ENCODE assay signal across 8 cellular contexts in the genomic region with DNA sequence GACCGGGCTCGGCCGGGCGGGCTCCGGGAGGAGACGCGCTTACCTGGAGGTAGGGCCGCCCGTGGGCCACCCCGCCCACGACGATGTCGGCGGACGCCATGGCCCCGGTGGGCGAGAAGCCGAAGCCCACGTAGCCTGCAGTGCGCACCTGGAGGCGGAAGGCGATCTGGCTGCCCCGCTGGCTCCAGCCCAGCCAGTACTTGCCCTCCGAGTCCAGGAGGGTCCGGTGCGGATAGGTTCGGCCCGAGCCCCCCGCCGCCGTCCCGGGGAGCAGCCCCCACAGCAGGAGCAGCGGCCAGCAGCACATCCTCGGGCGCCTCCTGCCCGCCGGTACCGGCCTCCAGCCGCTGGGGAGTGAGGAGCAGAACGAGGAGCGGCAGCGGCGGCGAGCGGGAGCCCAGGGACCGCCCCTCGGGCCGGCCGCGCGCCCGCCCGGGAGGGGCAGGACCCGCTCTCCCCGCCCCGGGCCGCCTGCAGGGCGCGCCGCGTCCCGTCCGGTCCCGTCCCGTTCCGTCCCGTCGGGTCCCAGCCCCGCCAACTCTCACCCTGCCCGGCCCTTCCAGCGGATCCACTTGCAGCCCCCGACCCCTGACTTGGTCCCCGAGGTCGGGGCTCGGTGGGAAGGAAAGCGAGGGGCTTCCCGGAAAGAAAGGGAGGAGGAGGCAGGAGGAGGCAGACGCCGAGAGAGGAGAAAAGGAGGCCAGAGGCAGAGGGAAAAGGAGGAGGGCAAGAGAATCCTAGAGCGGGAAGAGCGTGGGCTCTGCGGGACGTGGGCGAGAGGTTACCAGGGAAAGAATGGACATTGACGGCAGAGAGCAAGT. TPM values are rescaled to one million over a fixed set of nuclear protein-coding genes. Genes with fewer than 3 reads are reported as not detected.
A peak's percentile ranks its signal among the peaks of the same experiment; 100 is the strongest.
DNase-seq lines count a peak whose midpoint lies in the region; ATAC-seq lines count a peak whose summit lies in the region.

MOXD1 (minus strand) TSS at position 356 of the 821 bp plus-strand sequence; CDS start at position 307, 49 bp downstream.

- H3K9me3 Mint-ChIP-seq in CD8-positive, alpha-beta memory T cell: peaks cover 0 to 1% (median 0%) of the 10 kb centered on the region in 5 donors
- H3K9me3 Mint-ChIP-seq in activated naive CD8-positive, alpha-beta T cell treated with anti-CD3 and anti-CD28 coated beads, Interleukin-2, amount 10 ng/mL, durations not matched to agents 7 days and 5 days: no peaks in the 10 kb centered on the region

- no peaks in the 10 kb centered on the region for H3K36me3 ChIP-seq in CD8-positive, alpha-beta memory T cell (ENCODE audit: insufficient read depth, low read length)
- no peaks in the 10 kb centered on the region for H3K36me3 ChIP-seq in rectal smooth muscle tissue (ENCODE audit: control insufficient read depth, insufficient read depth, low read length)

- intact Hi-C loops in right cardiac atrium (cut with DNase I): no loop called here

- 1% methylated on average over 85 of the region's 85 CpGs for WGBS in right cardiac atrium

- peak in 2 of 5 donors; percentile 1 to 46 for DNase-seq in CD8-positive, alpha-beta memory T cell
- peak; percentile 49 for DNase-seq in activated naive CD8-positive, alpha-beta T cell treated with anti-CD3 and anti-CD28 coated beads, Interleukin-2, amount 10 ng/mL, durations not matched to agents 7 days and 5 days
- DNase-seq in right cardiac atrium (peak; percentile 22 to 75 (median 65)), NCI-H82 (lab: John Stamatoyannopoulos, UW) (no peak), superior temporal gyrus (ENCODE audit: extremely low spot score) (no peak)

- H3K27ac ChIP-seq in CD8-positive, alpha-beta memory T cell (ENCODE audit: low read depth, low read length): no peak within 1 kb of the TSS
- H3K27ac ChIP-seq in right cardiac atrium (ENCODE audit: low read length) (no peak within 1 kb of the TSS), rectal smooth muscle tissue (ENCODE audit: low read depth, low read length) (no peak within 1 kb of the TSS)

- ATAC-seq in GM19463 (IDR thresholded peaks at IDR 0.05; ENCODE audit: unreplicated experiment): peak; percentile 50
- ATAC-seq in HG03571 (IDR thresholded peaks at IDR 0.05; ENCODE audit: unreplicated experiment): peak; percentile 50
- peak; percentile 66 for ATAC-seq in activated naive CD8-positive, alpha-beta T cell treated with anti-CD3 and anti-CD28 coated beads, Interleukin-2, amount 10 ng/mL, durations not matched to agents 7 days and 5 days (ENCODE audit: low read depth)
- peak; percentile 91 to 95 for ATAC-seq in right cardiac atrium

- H3K4me1 Mint-ChIP-seq in CD8-positive, alpha-beta memory T cell: peaks cover 0 to 16% (median 6%) of the 10 kb centered on the region in 3 donors
- peaks cover 3% of the 10 kb centered on the region for H3K4me1 Mint-ChIP-seq in activated naive CD8-positive, alpha-beta T cell treated with anti-CD3 and anti-CD28 coated beads, Interleukin-2, amount 10 ng/mL, durations not matched to agents 7 days and 5 days

- POLR2A ChIA-PET in CD8-positive, alpha-beta memory T cell (lab: Charles Lee): no interaction called here
- POLR2A ChIA-PET in activated naive CD8-positive, alpha-beta T cell treated with anti-CD3 and anti-CD28 coated beads, Interleukin-2, amount 10 ng/mL, durations not matched to agents 7 days and 5 days (lab: Charles Lee): no interaction called here

- H3K27me3 ChIP-seq in CD8-positive, alpha-beta memory T cell (ENCODE audit: insufficient read depth, low read length, poor library complexity, severe bottlenecking): peaks cover 16% of the 10 kb centered on the region
- H3K27me3 ChIP-seq in right cardiac atrium (ENCODE audit: control insufficient read depth, insufficient read depth) (no peaks in the 10 kb centered on the region), rectal smooth muscle tissue (ENCODE audit: control insufficient read depth, insufficient read depth, low read length) (peaks cover 8% of the 10 kb centered on the region)

- CTCF ChIA-PET in CD8-positive, alpha-beta memory T cell (lab: Charles Lee): no interaction called here

- H3K27ac Mint-ChIP-seq in CD8-positive, alpha-beta memory T cell: no peak within 1 kb of the TSS
- H3K27ac Mint-ChIP-seq in activated naive CD8-positive, alpha-beta T cell treated with anti-CD3 and anti-CD28 coated beads, Interleukin-2, amount 10 ng/mL, durations not matched to agents 7 days and 5 days: no peak within 1 kb of the TSS

- no peaks in the 10 kb centered on the region for H3K36me3 Mint-ChIP-seq in CD8-positive, alpha-beta memory T cell
- H3K36me3 Mint-ChIP-seq in activated naive CD8-positive, alpha-beta T cell treated with anti-CD3 and anti-CD28 coated beads, Interleukin-2, amount 10 ng/mL, durations not matched to agents 7 days and 5 days: no peaks in the 10 kb centered on the region

- H3K9me3 ChIP-seq in CD8-positive, alpha-beta memory T cell (ENCODE audit: low read length): no peaks in the 10 kb centered on the region
- H3K9me3 ChIP-seq in right cardiac atrium (ENCODE audit: control insufficient read depth, low read length): no peaks in the 10 kb centered on the region

- H3K27me3 Mint-ChIP-seq in CD8-positive, alpha-beta memory T cell: peaks cover 30 to 65% of the 10 kb centered on the region in 2 donors
- peaks cover 58% of the 10 kb centered on the region for H3K27me3 Mint-ChIP-seq in activated naive CD8-positive, alpha-beta T cell treated with anti-CD3 and anti-CD28 coated beads, Interleukin-2, amount 10 ng/mL, durations not matched to agents 7 days and 5 days

- peak within 1 kb of the TSS in 6 of 7 donors; percentile 26 to 85 (median 55) for H3K4me3 Mint-ChIP-seq in CD8-positive, alpha-beta memory T cell
- peak within 1 kb of the TSS; percentile 66 for H3K4me3 Mint-ChIP-seq in activated naive CD8-positive, alpha-beta T cell treated with anti-CD3 and anti-CD28 coated beads, Interleukin-2, amount 10 ng/mL, durations not matched to agents 7 days and 5 days

- peak within 1 kb of the TSS; percentile 16 for H3K9ac ChIP-seq in rectal smooth muscle tissue (ENCODE audit: low read length)

- H3K4me1 ChIP-seq in CD8-positive, alpha-beta memory T cell (ENCODE audit: insufficient read depth, low read length): no peaks in the 10 kb centered on the region
- H3K4me1 ChIP-seq in right cardiac atrium (ENCODE audit: control insufficient read depth, insufficient read depth, low read length) (no peaks in the 10 kb centered on the region), rectal smooth muscle tissue (ENCODE audit: control insufficient read depth, insufficient read depth, low read length) (no peaks in the 10 kb centered on the region)

- H3K4me3 ChIP-seq in CD8-positive, alpha-beta memory T cell (ENCODE audit: low read length): no peak within 1 kb of the TSS
- H3K4me3 ChIP-seq in right cardiac atrium (ENCODE audit: low read length): peak within 1 kb of the TSS; percentile 44
- peak within 1 kb of the TSS; percentile 80 for H3K4me3 ChIP-seq in rectal smooth muscle tissue (ENCODE audit: low read length)

RNA-seq across cellular contexts. Expression of gene MOXD1, which starts in this region (rescaled TPM):
- not detected for total RNA-seq in CD8-positive, alpha-beta memory T cell
- polyA plus RNA-seq in CD8-positive, alpha-beta memory T cell: 0.25 TPM
- not detected for total RNA-seq in activated naive CD8-positive, alpha-beta T cell treated with anti-CD3 and anti-CD28 coated beads, Interleukin-2, amount 10 ng/mL, durations not matched to agents 7 days and 5 days
- total RNA-seq in right cardiac atrium: 1 to 10 TPM; 1.1 to 2.4 (median 2.0) TPM
- polyA plus RNA-seq in right cardiac atrium: 1.2 TPM

Comparison
In these comparisons a context has a peak if more than half of its experiments do, and no peak if none do; other contexts are left out.
1. Peak in DNase-seq and ATAC-seq in activated naive CD8-positive, alpha-beta T cell treated with anti-CD3 and anti-CD28 coated beads, Interleukin-2, amount 10 ng/mL, durations not matched to agents 7 days and 5 days; RNA of the gene not detected or under 1 TPM.
2. DNase-seq: peak in right cardiac atrium (3 of 3); none in NCI-H82 (single experiment) and superior temporal gyrus (single experiment).
3. Peak in every context shown above with its lines, with median percentiles within 50 percentile points of each other: ATAC-seq.